28 cellular contexts compared by ENCODE assay signal in the genomic region with DNA sequence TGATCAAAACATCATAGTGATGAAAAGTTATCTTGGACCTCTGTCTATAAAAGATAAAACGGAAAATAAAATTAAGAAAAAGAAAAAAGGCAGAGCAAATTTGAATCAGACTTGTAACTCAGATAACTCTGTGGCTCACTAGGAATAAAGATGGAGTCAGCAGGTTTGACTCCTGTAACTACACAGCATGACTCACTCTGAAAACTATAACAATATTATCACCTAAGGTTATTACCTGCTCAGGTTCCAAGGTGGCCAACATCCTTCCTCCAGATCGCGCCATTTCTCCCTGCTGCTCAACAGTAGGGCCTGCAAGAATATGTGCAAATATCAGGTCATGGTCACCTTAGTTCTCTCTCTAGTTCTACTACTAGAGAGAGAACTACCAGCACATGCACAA.
"Had no signal": no experiment of that assay in that cellular context is flagged by ENCODE, and none has a peak within 500 bp of the region (broad histone marks: within the 10 kb centered on the region; RNA-seq: fewer than 3 reads in every experiment).

No MANE protein-coding gene starts in this region.

- H3K4me3 Mint-ChIP-seq: naive B cell; natural killer cell; stimulated activated naive B cell treated with anti-CD40 and anti-IgM and Interleukin-4, amounts not matched to agents 10 μg/mL and 1 μg/mL and 100 μg/mL, for 72 hours had no signal

- H3K4me1 ChIP-seq: heart left ventricle, left lung, lower lobe of right lung, prostate gland, spleen, stomach, testis, thyroid gland, upper lobe of left lung had no signal

- DNase-seq: heart left ventricle; islet precursor cell; left cardiac atrium; left lung; lower lobe of right lung; mammary epithelial cell; mesenchymal stem cell; naive B cell; natural killer cell; ovary; posterior cingulate gyrus; retina; right cardiac atrium; spleen; stimulated activated CD4-positive, alpha-beta T cell treated with anti-CD3 and anti-CD28 coated beads, Interleukin-1b, Interleukin-23, amount 100 ng/mL, for 48 hours; stimulated activated CD4-positive, alpha-beta T cell treated with anti-CD3 and anti-CD28 coated beads, Interleukin-2, amount 100 ng/mL, for 48 hours; stimulated activated CD4-positive, alpha-beta T cell treated with anti-CD3 and anti-CD28 coated beads, Interleukin-4, amount 100 ng/mL, for 4 hours; stimulated activated CD8-positive, alpha-beta memory T cell treated with anti-CD3 and anti-CD28 coated beads, Interleukin-4, amount 100 ng/mL, for 48 hours; stimulated activated naive B cell treated with anti-CD40 and anti-IgM and Interleukin-4, amounts not matched to agents 10 μg/mL and 1 μg/mL and 100 μg/mL, for 72 hours; stimulated activated naive CD8-positive, alpha-beta T cell treated with anti-CD3 and anti-CD28 coated beads, Interleukin-15, Interleukin-2, amounts not matched to agents 100 U/mL and 50 U/mL, for 24 hours; stomach; testis; thyroid gland; transverse colon; upper lobe of left lung had no signal

- H3K36me3 ChIP-seq: ovary had no signal

- H3K9me3 Mint-ChIP-seq: natural killer cell; stimulated activated naive B cell treated with anti-CD40 and anti-IgM and Interleukin-4, amounts not matched to agents 10 μg/mL and 1 μg/mL and 100 μg/mL, for 72 hours had no signal

- ATAC-seq: heart left ventricle; left cardiac atrium; left lung; lower lobe of right lung; natural killer cell; right cardiac atrium; sciatic nerve; stimulated activated naive B cell treated with anti-CD40 and anti-IgM and Interleukin-4, amounts not matched to agents 10 μg/mL and 1 μg/mL and 100 μg/mL, for 72 hours; stimulated activated naive CD8-positive, alpha-beta T cell treated with anti-CD3 and anti-CD28 coated beads, Interleukin-15, Interleukin-2, amounts not matched to agents 100 U/mL and 50 U/mL, for 24 hours had no signal

- H3K27me3 ChIP-seq: heart left ventricle, left lung, ovary, spleen, stomach, testis, thyroid gland, transverse colon, upper lobe of left lung had no signal

- H3K9me3 ChIP-seq: heart left ventricle, left lung, lower lobe of right lung, ovary, prostate gland, spleen, stomach, testis, thyroid gland, transverse colon, upper lobe of left lung had no signal

- H3K4me3 ChIP-seq: heart left ventricle, left lung, lower lobe of right lung, ovary, prostate gland, skin epidermis, spleen, stomach, testis, thyroid gland, transverse colon, upper lobe of left lung had no signal

- H3K27ac Mint-ChIP-seq: natural killer cell; stimulated activated naive B cell treated with anti-CD40 and anti-IgM and Interleukin-4, amounts not matched to agents 10 μg/mL and 1 μg/mL and 100 μg/mL, for 72 hours had no signal

- H3K27ac ChIP-seq: heart left ventricle, left lung, lower lobe of right lung, ovary, prostate gland, skin epidermis, spleen, stomach, testis, thyroid gland, upper lobe of left lung had no signal

- H3K4me1 Mint-ChIP-seq: naive B cell; natural killer cell; stimulated activated naive B cell treated with anti-CD40 and anti-IgM and Interleukin-4, amounts not matched to agents 10 μg/mL and 1 μg/mL and 100 μg/mL, for 72 hours had no signal
